ENCODE assay signal across 25 cellular contexts in genomic region chr7:120959929-120960484, GRCh38. TPM values are rescaled to one million over a fixed set of nuclear protein-coding genes. Genes with fewer than 3 reads are reported as not detected.
"Had no signal": no experiment of that assay in that cellular context is flagged by ENCODE, and none has a peak within 500 bp of the region (broad histone marks: within the 10 kb centered on the region; RNA-seq: fewer than 3 reads in every experiment).

No MANE protein-coding gene starts in this region.

- ATAC-seq: activated T-helper 17 cell treated with anti-CD3 and anti-CD28 coated beads, Interleukin-2, amount 50 U/mL, for 72 hours; gastrocnemius medialis; left lobe of liver; lower lobe of right lung; naive thymus-derived CD8-positive, alpha-beta T cell; psoas muscle; SK-N-SH treated with all-trans-retinoic acid at 6 μM for 48 hours; T-cell had no signal

- H3K4me3 Mint-ChIP-seq: activated B cell treated with CpG ODN at 0.5 μM for 24 hours; activated naive CD8-positive, alpha-beta T cell treated with anti-CD3 and anti-CD28 coated beads for 36 hours; activated T-helper 17 cell treated with anti-CD3 and anti-CD28 coated beads, Interleukin-2, amount 50 U/mL, for 72 hours; naive thymus-derived CD8-positive, alpha-beta T cell; T-cell had no signal

- H3K36me3 ChIP-seq: ovary had no signal

- H3K9me3 ChIP-seq: esophagus squamous epithelium, gastrocnemius medialis, lower lobe of right lung, neutrophil, ovary, psoas muscle, right atrium auricular region, spleen, upper lobe of left lung had no signal

- H3K9me3 Mint-ChIP-seq: activated B cell treated with CpG ODN at 0.5 μM for 24 hours; activated naive CD8-positive, alpha-beta T cell treated with anti-CD3 and anti-CD28 coated beads for 36 hours; activated T-helper 17 cell treated with anti-CD3 and anti-CD28 coated beads, Interleukin-2, amount 50 U/mL, for 72 hours; naive thymus-derived CD8-positive, alpha-beta T cell; T-cell had no signal

- H3K4me3 ChIP-seq: esophagus squamous epithelium, gastrocnemius medialis, lower lobe of right lung, ovary, psoas muscle, right atrium auricular region, spleen, upper lobe of left lung had no signal

- H3K27me3 Mint-ChIP-seq: activated B cell treated with CpG ODN at 0.5 μM for 24 hours; activated naive CD8-positive, alpha-beta T cell treated with anti-CD3 and anti-CD28 coated beads for 36 hours; activated T-helper 17 cell treated with anti-CD3 and anti-CD28 coated beads, Interleukin-2, amount 50 U/mL, for 72 hours; naive thymus-derived CD8-positive, alpha-beta T cell; T-cell had no signal

- DNase-seq: activated B cell treated with CpG ODN at 0.5 μM for 24 hours; activated CD4-positive, alpha-beta T cell treated with anti-CD3 and anti-CD28 coated beads for 4 hours; activated CD4-positive, alpha-beta T cell treated with anti-CD3 and anti-CD28 coated beads, Interleukin-2, amount 50 U/mL, for 48 hours; activated naive CD8-positive, alpha-beta T cell treated with anti-CD3 and anti-CD28 coated beads for 36 hours; activated T-cell treated with anti-CD3 and anti-CD28 coated beads for 4 hours; central memory CD4-positive, alpha-beta T cell; esophagus squamous epithelium; gastrocnemius medialis; head of caudate nucleus; hypothalamus; lower lobe of right lung; naive thymus-derived CD8-positive, alpha-beta T cell; ovary; psoas muscle; spleen; stimulated activated CD4-positive, alpha-beta T cell treated with anti-CD3 and anti-CD28 coated beads, Interleukin-4, amount 100 ng/mL, for 1 hour; stimulated activated naive CD4-positive, alpha-beta T cell; T-cell; T1000; upper lobe of left lung had no signal

- H3K27me3 ChIP-seq: esophagus squamous epithelium, gastrocnemius medialis, neutrophil, ovary, right atrium auricular region, spleen, upper lobe of left lung had no signal

- H3K27ac ChIP-seq: esophagus squamous epithelium, gastrocnemius medialis, lower lobe of right lung, neutrophil, ovary, psoas muscle, right atrium auricular region, spleen, upper lobe of left lung had no signal

- H3K27ac Mint-ChIP-seq: activated B cell treated with CpG ODN at 0.5 μM for 24 hours; activated naive CD8-positive, alpha-beta T cell treated with anti-CD3 and anti-CD28 coated beads for 36 hours; T-cell had no signal

- H3K4me1 ChIP-seq: lower lobe of right lung, right atrium auricular region had no signal

RNA-seq across cellular contexts. Expression of gene CPED1, which starts 28.5 kb away (rescaled TPM):
- total RNA-seq: activated naive CD8-positive, alpha-beta T cell treated with anti-CD3 and anti-CD28 coated beads for 36 hours; activated T-helper 17 cell treated with anti-CD3 and anti-CD28 coated beads, Interleukin-2, amount 50 U/mL, for 72 hours; naive thymus-derived CD8-positive, alpha-beta T cell had no signal
- polyA plus RNA-seq: naive thymus-derived CD8-positive, alpha-beta T cell had no signal
